Comparison of ENCODE assay signal across 8 cellular contexts in the genomic region with DNA sequence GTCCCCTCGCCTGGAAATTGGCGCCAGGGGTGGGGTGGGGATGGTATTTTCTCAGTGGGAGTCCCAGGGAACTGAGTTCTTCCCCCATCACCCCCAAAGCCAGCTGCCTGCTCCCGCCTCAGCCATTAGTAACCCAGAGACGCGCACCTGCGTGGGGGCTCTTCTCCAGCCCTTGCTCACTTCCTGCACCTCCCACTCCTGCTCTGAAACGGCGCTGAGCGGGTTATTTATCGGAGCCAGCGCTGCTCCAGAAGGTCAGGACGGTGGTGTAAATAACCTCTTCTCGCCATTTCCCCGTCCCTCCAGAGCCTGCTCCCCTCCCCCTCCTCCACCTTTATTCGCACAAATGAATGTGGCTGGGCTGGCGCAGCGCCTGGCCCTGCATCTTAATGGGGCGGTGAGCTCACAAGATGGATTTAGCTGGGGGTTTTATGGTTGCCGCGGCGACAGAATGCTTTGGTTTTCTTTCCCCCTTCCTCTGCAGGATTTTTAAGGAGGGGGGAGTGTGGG. TPM values are rescaled to one million over a fixed set of nuclear protein-coding genes. Genes with fewer than 3 reads are reported as not detected.
DNase-seq lines count a peak whose midpoint lies in the region; ATAC-seq, FAIRE-seq and TF ChIP-seq lines count a peak whose summit lies in the region.

No MANE protein-coding gene starts in this region.

- CTCF ChIA-PET in CD4-positive, alpha-beta memory T cell (lab: Charles Lee; ENCODE audit: partially characterized antibody), result interaction anchor here (1.0 to 2.6 kb wide), 6 partner anchors 16 to 58 kb away, joined by 3 to 12 read pairs (median 6); a partner anchor contains a TSS

- peak overlapping the region in 6 of 7 donors; percentile 70 to 91 (median 76) for H3K27ac Mint-ChIP-seq in CD4-positive, alpha-beta memory T cell

- H3K27ac ChIP-seq in CD4-positive, alpha-beta memory T cell (ENCODE audit: low read depth, low read length), result no peak overlapping the region
- H3K27ac ChIP-seq in kidney (ENCODE audit: low read depth in 2 of 2, low read length in 2 of 2), result peak overlapping the region; percentile 58 to 74

- H3K4me3 Mint-ChIP-seq in CD4-positive, alpha-beta memory T cell, result peak overlapping the region; percentile 72 to 85 (median 76)

- intact Hi-C loops in CD4-positive, alpha-beta memory T cell (cut with micrococcal nuclease), result loop anchor here (10.0 kb wide), 1 partner anchor 357 kb away; no protein-coding TSS in a partner anchor
- intact Hi-C loops in kidney (cut with DNase I), result loop anchor here (10.0 kb wide), 1 partner anchor 57 kb away; no protein-coding TSS in a partner anchor

- no peaks in the 10 kb centered on the region for H3K27me3 ChIP-seq in CD4-positive, alpha-beta memory T cell (ENCODE audit: insufficient read depth, low read length)

- no peak overlapping the region for H3K9ac ChIP-seq in kidney (ENCODE audit: low read length in 2 of 2)

- FAIRE-seq in kidney (lab: Jason Lieb, UNC), result no peak

- POLR2A ChIA-PET in CD4-positive, alpha-beta memory T cell (lab: Charles Lee; ENCODE audit: partially characterized antibody), result interaction anchor here (0.7 to 2.1 kb wide), 6 partner anchors 7 to 136 kb away, joined by 3 to 11 read pairs (median 4); a partner anchor contains a TSS

- H3K36me3 Mint-ChIP-seq in CD4-positive, alpha-beta memory T cell, result peaks cover 44 to 46% of the 10 kb centered on the region in 2 donors

- H3K27me3 Mint-ChIP-seq in CD4-positive, alpha-beta memory T cell, result no peaks in the 10 kb centered on the region

- peaks cover 41% of the 10 kb centered on the region for H3K36me3 ChIP-seq in CD4-positive, alpha-beta memory T cell (ENCODE audit: insufficient read depth, low read length)
- H3K36me3 ChIP-seq in kidney (ENCODE audit: control insufficient read depth in 1 of 2, insufficient read depth in 2 of 2, low read length in 2 of 2), result peaks cover 24 to 27% of the 10 kb centered on the region in 2 donors

- ATAC-seq in GM19395 (IDR thresholded peaks at IDR 0.05; ENCODE audit: unreplicated experiment) (no peak), HG02852 (IDR thresholded peaks at IDR 0.05; ENCODE audit: unreplicated experiment) (no peak)

- H3K4me3 ChIP-seq in CD4-positive, alpha-beta memory T cell (ENCODE audit: low read length in 2 of 2), result no peak overlapping the region
- peak overlapping the region in 1 of 2 donors; percentile 19 for H3K4me3 ChIP-seq in kidney (ENCODE audit: low read length in 2 of 2)

- TF ChIP-seq CTCF in kidney (IDR thresholded peaks at IDR 0.05; ENCODE audit: borderline replicate concordance, extremely low read depth, insufficient read depth) (no peak), GM20000 (IDR thresholded peaks at IDR 0.05; ENCODE audit: extremely low read depth, missing control alignments) (no peak)

- H3K9me3 Mint-ChIP-seq in CD4-positive, alpha-beta memory T cell, result no peaks in the 10 kb centered on the region

- peaks cover 14% of the 10 kb centered on the region for H3K4me1 ChIP-seq in CD4-positive, alpha-beta memory T cell (ENCODE audit: insufficient read depth, low read length)
- H3K4me1 ChIP-seq in kidney (ENCODE audit: control insufficient read depth in 1 of 2, insufficient read depth in 1 of 2, low read depth in 1 of 2, low read length in 2 of 2), result peaks cover 7 to 13% of the 10 kb centered on the region in 2 donors

- DNase-seq in CD4-positive, alpha-beta memory T cell, result no peak
- DNase-seq in NCI-H2081 treated with DMSO at 0.1 percent for 48 hours (lab: John Stamatoyannopoulos, UW), result peak; percentile 80
- DNase-seq in amniotic epithelial cell (ENCODE audit: low read depth), result peak; percentile 82
- peak; percentile 89 for DNase-seq in kidney
- DNase-seq in stimulated activated CD4-positive, alpha-beta T cell treated with anti-CD3 and anti-CD28 coated beads, Interleukin-4, amount 100 ng/mL, for 1 hour, result peak; percentile 57
- DNase-seq in GM20000 (ENCODE audit: low spot score), result no peak

- H3K9me3 ChIP-seq in CD4-positive, alpha-beta memory T cell (ENCODE audit: control insufficient read depth in 1 of 2, low read length in 2 of 2), result no peaks in the 10 kb centered on the region
- H3K9me3 ChIP-seq in kidney (ENCODE audit: control insufficient read depth in 1 of 2, low read length in 2 of 2), result no peaks in the 10 kb centered on the region

- peaks cover 11 to 18% (median 12%) of the 10 kb centered on the region in 4 donors for H3K4me1 Mint-ChIP-seq in CD4-positive, alpha-beta memory T cell

RNA-seq across cellular contexts. Expression of a gene that starts 12.2 kb away (rescaled TPM):
- total RNA-seq in CD4-positive, alpha-beta memory T cell, result under 1 TPM in 1 of 2 experiments, not detected in 1; 0.36 TPM
- polyA plus RNA-seq in CD4-positive, alpha-beta memory T cell, result not detected
- 1.7 TPM for total RNA-seq in kidney
- not detected for polyA plus RNA-seq in kidney (ENCODE audit: insufficient read depth, low read depth, low replicate concordance)

RNA-seq across cellular contexts. Expression of a gene that starts 27.1 kb away (rescaled TPM):
- total RNA-seq in CD4-positive, alpha-beta memory T cell, result 10 to 100 TPM; 81.6 to 92.0 TPM
- 100 to 1,000 TPM; 149 to 200 TPM for polyA plus RNA-seq in CD4-positive, alpha-beta memory T cell
- 141 TPM for total RNA-seq in kidney
- polyA plus RNA-seq in kidney (ENCODE audit: insufficient read depth, low read depth, low replicate concordance), result 181 TPM

RNA-seq across cellular contexts. Expression of a gene that starts 32.5 kb away (rescaled TPM):
- total RNA-seq in CD4-positive, alpha-beta memory T cell, result 1 to 10 TPM; 1.8 to 2.1 TPM
- polyA plus RNA-seq in CD4-positive, alpha-beta memory T cell, result not detected
- total RNA-seq in kidney, result 16.6 TPM
- 10.2 TPM for polyA plus RNA-seq in kidney (ENCODE audit: insufficient read depth, low read depth, low replicate concordance)

RNA-seq across cellular contexts. Expression of a gene that starts 51.3 kb away (rescaled TPM):
- not detected for total RNA-seq in CD4-positive, alpha-beta memory T cell
- polyA plus RNA-seq in CD4-positive, alpha-beta memory T cell, result under 1 TPM in 1 of 2 donors, not detected in 1; 0.25 TPM
- 1.6 TPM for total RNA-seq in kidney
- not detected for polyA plus RNA-seq in kidney (ENCODE audit: insufficient read depth, low read depth, low replicate concordance)

Comparison
In these comparisons a context has a peak if more than half of its experiments do, and no peak if none do; other contexts are left out.
1. DNase-seq: peak in NCI-H2081 treated with DMSO at 0.1 percent for 48 hours (single experiment), amniotic epithelial cell (single experiment), kidney (single experiment) and stimulated activated CD4-positive, alpha-beta T cell treated with anti-CD3 and anti-CD28 coated beads, Interleukin-4, amount 100 ng/mL, for 1 hour (single experiment); none in CD4-positive, alpha-beta memory T cell (0 of 5) and GM20000 (single experiment).